1 cellular context compared by ENCODE assay signal in the genomic region with DNA sequence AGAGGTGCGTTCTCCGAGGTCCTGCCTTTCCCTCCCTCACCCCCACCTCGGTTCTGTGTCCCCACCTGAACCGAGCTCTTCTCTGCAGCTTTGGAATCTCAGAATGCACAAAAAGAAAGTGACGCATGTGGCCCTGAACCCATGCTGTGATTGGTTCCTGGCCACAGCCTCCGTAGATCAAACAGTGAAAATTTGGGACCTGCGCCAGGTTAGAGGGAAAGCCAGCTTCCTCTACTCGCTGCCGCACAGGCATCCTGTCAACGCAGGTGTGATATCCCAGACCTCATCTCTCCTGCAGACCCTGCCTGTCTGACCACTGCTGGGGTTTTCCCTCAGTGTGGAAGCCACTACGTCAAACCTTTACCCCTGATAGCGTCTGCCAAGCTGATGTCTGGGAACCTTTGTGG.
TF ChIP-seq lines count a peak whose summit lies in the region.

No MANE protein-coding gene starts in this region.

TF ChIP-seq in WTC11, 78 proteins besides CTCF, POLR2A, EP300 and RAD21 (continued from another document):
- TF ChIP-seq IRF1 (CRISPR knock-in tag; IDR thresholded peaks at IDR 0.05): no peak
- no peak for TF ChIP-seq ZSCAN18 (CRISPR knock-in tag; IDR thresholded peaks at IDR 0.05)
- no peak for TF ChIP-seq CDX4 (CRISPR knock-in tag; IDR thresholded peaks at IDR 0.05; ENCODE audit: borderline replicate concordance)
- TF ChIP-seq E2F1 (CRISPR knock-in tag; IDR thresholded peaks at IDR 0.05): no peak
- TF ChIP-seq NR1H2 (CRISPR knock-in tag; IDR thresholded peaks at IDR 0.05): no peak
- no peak for TF ChIP-seq NFYB (CRISPR knock-in tag; conservative IDR thresholded peaks at IDR 0.05; ENCODE audit: low read depth)
- no peak for TF ChIP-seq HMGA2 (CRISPR knock-in tag; IDR thresholded peaks at IDR 0.05)
- TF ChIP-seq ELF4 (CRISPR knock-in tag; IDR thresholded peaks at IDR 0.05; ENCODE audit: low read depth): no peak
- TF ChIP-seq ATF6 (CRISPR knock-in tag; IDR thresholded peaks at IDR 0.05): no peak
